24 cellular contexts compared by ENCODE assay signal in the genomic region with DNA sequence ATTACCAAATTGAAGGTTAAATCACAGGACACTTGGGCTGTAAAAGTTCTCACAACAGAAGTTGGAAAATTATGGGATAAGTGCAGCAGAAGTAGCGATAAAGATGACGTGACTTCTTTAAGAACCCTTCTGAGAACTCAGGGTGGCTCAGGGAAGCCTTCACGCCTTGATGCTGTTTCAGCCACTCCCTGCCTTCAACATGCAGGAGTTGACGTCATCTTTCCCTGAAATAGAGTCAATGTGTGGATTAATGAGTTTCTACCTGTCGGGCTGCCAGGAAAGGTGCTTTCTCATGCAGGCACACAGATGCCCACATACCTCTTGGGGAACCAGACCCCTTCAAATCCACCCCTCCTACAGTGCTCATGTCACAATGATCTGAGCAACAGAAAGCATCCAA. TPM values are rescaled to one million over a fixed set of nuclear protein-coding genes. Genes with fewer than 3 reads are reported as not detected.
DNase-seq lines count a peak whose midpoint lies in the region; ATAC-seq, FAIRE-seq and TF ChIP-seq lines count a peak whose summit lies in the region.
"Had no signal": no experiment of that assay in that cellular context is flagged by ENCODE, and none has a peak within 500 bp of the region (broad histone marks: within the 10 kb centered on the region; RNA-seq: fewer than 3 reads in every experiment).

No MANE protein-coding gene starts in this region.

- H3K27me3 ChIP-seq in body of pancreas: no peaks in the 10 kb centered on the region
- H3K27me3 ChIP-seq: MG63 had no signal

- no peaks in the 10 kb centered on the region for H3K9me3 ChIP-seq in body of pancreas
- H3K9me3 ChIP-seq: A549, Caco-2, MG63 had no signal

- no peaks in the 10 kb centered on the region for H3K36me3 ChIP-seq in body of pancreas (replicated peaks in 1 of 2; ENCODE audit: insufficient read depth in 1 of 2, low read depth in 2 of 2)
- H3K36me3 ChIP-seq: MG63 had no signal

- no peak overlapping the region for H3K27ac ChIP-seq in body of pancreas
- H3K27ac ChIP-seq: A549 had no signal

- ATAC-seq in body of pancreas: no peak
- ATAC-seq in HG02938 (IDR thresholded peaks at IDR 0.05; ENCODE audit: unreplicated experiment): no peak
- ATAC-seq: A549, GM12878, GM23338, HCT116 had no signal

- no peak overlapping the region for H3K4me3 ChIP-seq in body of pancreas
- no peak overlapping the region for H3K4me3 ChIP-seq in epithelial cell of esophagus (ENCODE audit: low read length)
- H3K4me3 ChIP-seq: A549, GM12878, GM23338, MG63 had no signal

- TF ChIP-seq CTCF in body of pancreas (IDR thresholded peaks at IDR 0.05) (no peak), epithelial cell of esophagus (IDR thresholded peaks at IDR 0.05; ENCODE audit: insufficient read depth, low read depth, low read length, missing control alignments) (no peak)

- TF ChIP-seq POLR2A in body of pancreas (IDR thresholded peaks at IDR 0.05): no peak

- FAIRE-seq in GM19239 (lab: Jason Lieb, UNC): peak; percentile 49
- FAIRE-seq: A549, GM12878 had no signal

- H3K4me1 ChIP-seq in body of pancreas: no peaks in the 10 kb centered on the region
- H3K4me1 ChIP-seq: A549, Caco-2 had no signal

- intact Hi-C loops in body of pancreas (cut with DNase I): no loop called here

- 53 to 76% methylated on average over 5 of the region's 5 CpGs for WGBS in body of pancreas, 2 donors

- DNase-seq in GM19239 (ENCODE audit: insufficient read length, low spot score): no peak
- DNase-seq in body of pancreas: peak in 3 of 4 donors; percentile 3 to 19 (median 7)
- DNase-seq in epithelial cell of esophagus (ENCODE audit: low read depth): peak; percentile 77
- peak; percentile 15 for DNase-seq in mucosa of gallbladder (ENCODE audit: low spot score)
- no peak for DNase-seq in activated naive CD4-positive, alpha-beta T cell treated with Interleukin-2 at 50 U/mL for 16 hours
- no peak for DNase-seq in glomerular visceral epithelial cell (ENCODE audit: extremely low spot score)
- DNase-seq: Caco-2; CD4-positive, alpha-beta T cell; DMS153; Karpas-422; NCI-H1048; NCI-H1436; NCI-H1930; NCI-H226; NCI-H524; NCI-H82; OCI-M1; Right ventricle myocardium superior had no signal

RNA-seq across cellular contexts. Expression of gene GPM6B, which starts 10.8 kb away (rescaled TPM):
- 1 to 10 TPM in 1 of 2 donors, under 1 TPM in 1; under 0.01 to 2.3 TPM for total RNA-seq in body of pancreas
- total RNA-seq in mucosa of gallbladder: 6.8 TPM
- total RNA-seq: CD4-positive, alpha-beta T cell had no signal

Comparison
In these comparisons a context has a peak if more than half of its experiments do, and no peak if none do; other contexts are left out.
1. DNase-seq: peak in body of pancreas (3 of 4), epithelial cell of esophagus (single experiment) and mucosa of gallbladder (single experiment); none in GM19239 (single experiment), activated naive CD4-positive, alpha-beta T cell treated with Interleukin-2 at 50 U/mL for 16 hours (single experiment) and glomerular visceral epithelial cell (single experiment).